ENCODE assay signal across 18 cellular contexts in genomic region chr15:56524915-56525314, GRCh38. TPM values are rescaled to one million over a fixed set of nuclear protein-coding genes. Genes with fewer than 3 reads are reported as not detected.
A peak's percentile ranks its signal among the peaks of the same experiment; 100 is the strongest.
DNase-seq lines count a peak whose midpoint lies in the region; ATAC-seq, FAIRE-seq and TF ChIP-seq lines count a peak whose summit lies in the region.
"Had no signal": no experiment of that assay in that cellular context is flagged by ENCODE, and none has a peak within 500 bp of the region (broad histone marks: within the 10 kb centered on the region; RNA-seq: fewer than 3 reads in every experiment).

No MANE protein-coding gene starts in this region.

- H3K4me3 ChIP-seq in A673 (ENCODE audit: low read depth, low read length, poor library complexity, severe bottlenecking) (no peak overlapping the region), fibroblast of mammary gland (ENCODE audit: control insufficient read depth, low read depth, low read length) (no peak overlapping the region), kidney (ENCODE audit: low read length in 2 of 2) (no peak overlapping the region), ovary (no peak overlapping the region)
- H3K4me3 ChIP-seq: A549, smooth muscle cell had no signal

- TF ChIP-seq EP300 in ovary (IDR thresholded peaks at IDR 0.05) = no peak

- no peak for ATAC-seq in Right ventricle myocardium superior (ENCODE audit: poor library complexity)
- ATAC-seq: A549 had no signal

- DNase-seq in A673 (ENCODE audit: low spot score) = peak; percentile 11
- peak; percentile 72 for DNase-seq in H4 (ENCODE audit: low spot score)
- DNase-seq in NCI-H524 (lab: John Stamatoyannopoulos, UW) = peak; percentile 84 to 95
- DNase-seq in fibroblast of mammary gland (ENCODE audit: low read depth) = peak; percentile 62
- no peak for DNase-seq in immature natural killer cell
- DNase-seq in Right ventricle myocardium superior = no peak
- no peak for DNase-seq in kidney
- no peak for DNase-seq in ovary
- DNase-seq: activated T-cell treated with anti-CD3 and anti-CD28 coated beads, Interleukin-2, amount 50 U/mL, for 48 hours; cortex of kidney; Karpas-422; NCI-H1930; stimulated activated naive CD4-positive, alpha-beta T cell treated with Interleukin-2 at 50 U/mL for 16 hours had no signal

- no peak overlapping the region for H3K4me3 Mint-ChIP-seq in immature natural killer cell

- POLR2A ChIA-PET in A673 (lab: Charles Lee; ENCODE audit: low non-redundant PET) = no interaction called here

- no peak for TF ChIP-seq POLR2A in ovary (IDR thresholded peaks at IDR 0.05)

- no peak overlapping the region for H3K27ac ChIP-seq in A673 (ENCODE audit: low read depth, low read length, poor library complexity, severe bottlenecking)
- no peak overlapping the region for H3K27ac ChIP-seq in kidney (ENCODE audit: low read depth in 2 of 2, low read length in 2 of 2)
- no peak overlapping the region for H3K27ac ChIP-seq in ovary
- H3K27ac ChIP-seq: A549 had no signal

- no peak for TF ChIP-seq CTCF in A673 (conservative IDR thresholded peaks at IDR 0.05; ENCODE audit: low read depth, low read length)
- no peak for TF ChIP-seq CTCF in fibroblast of mammary gland (conservative IDR thresholded peaks at IDR 0.05; ENCODE audit: control insufficient read depth, insufficient read depth, low read depth, low read length)
- TF ChIP-seq CTCF in kidney (IDR thresholded peaks at IDR 0.05; ENCODE audit: borderline replicate concordance, extremely low read depth, insufficient read depth) = no peak
- TF ChIP-seq CTCF in ovary (IDR thresholded peaks at IDR 0.05) = no peak

- FAIRE-seq in kidney (lab: Jason Lieb, UNC) = no peak
- FAIRE-seq: A549, D721Med, H1, urothelium cell line had no signal

- H3K27ac Mint-ChIP-seq in immature natural killer cell = no peak overlapping the region

- H3K36me3 Mint-ChIP-seq in immature natural killer cell = no peaks in the 10 kb centered on the region

- CTCF ChIA-PET in A673 (lab: Charles Lee) = no interaction called here

- no peaks in the 10 kb centered on the region for H3K4me1 Mint-ChIP-seq in immature natural killer cell

- peaks cover 0 to 5% (median 0%) of the 10 kb centered on the region in 6 donors for H3K9me3 Mint-ChIP-seq in immature natural killer cell

- H3K27me3 ChIP-seq in A673 (replicated peaks; ENCODE audit: insufficient read depth, low read depth, low read length, poor library complexity) = no peaks in the 10 kb centered on the region
- no peaks in the 10 kb centered on the region for H3K27me3 ChIP-seq in ovary

- peaks cover 6 to 10% (median 6%) of the 10 kb centered on the region in 3 donors for H3K27me3 Mint-ChIP-seq in immature natural killer cell (ENCODE audit: low read depth in 3 of 3)

- H3K36me3 ChIP-seq in A673 (ENCODE audit: insufficient read depth, low read length, poor library complexity, severe bottlenecking) = no peaks in the 10 kb centered on the region
- H3K36me3 ChIP-seq in kidney (ENCODE audit: control insufficient read depth in 1 of 2, insufficient read depth in 2 of 2, low read length in 2 of 2) = no peaks in the 10 kb centered on the region
- no peaks in the 10 kb centered on the region for H3K36me3 ChIP-seq in ovary

- BruUV-seq in A673 (replicated peaks; lab: Mats Ljungman, UMichigan) = no TSS peak

- H3K4me1 ChIP-seq in A673 (ENCODE audit: insufficient read depth, low read length, poor library complexity, severe bottlenecking) (no peaks in the 10 kb centered on the region), kidney (ENCODE audit: control insufficient read depth in 1 of 2, insufficient read depth in 1 of 2, low read depth in 1 of 2, low read length in 2 of 2) (no peaks in the 10 kb centered on the region), ovary (ENCODE audit: insufficient read depth) (peaks cover 5% of the 10 kb centered on the region)
- H3K4me1 ChIP-seq: A549 had no signal

- intact Hi-C loops in A673 (cut with micrococcal nuclease; ENCODE audit: unreplicated experiment) = no loop called here
- intact Hi-C loops in Right ventricle myocardium superior (cut with DNase I) = no loop called here
- intact Hi-C loops in kidney (cut with DNase I) = no loop called here
- intact Hi-C loops in ovary (cut with DNase I) = no loop called here

- no peak overlapping the region for H3K9ac ChIP-seq in kidney (ENCODE audit: low read length in 2 of 2)

- H3K9me3 ChIP-seq in A673 (ENCODE audit: low read depth, low read length, poor library complexity, severe bottlenecking) (peaks cover 5% of the 10 kb centered on the region), kidney (ENCODE audit: control insufficient read depth in 1 of 2, low read length in 2 of 2) (peaks cover 0 to 2% of the 10 kb centered on the region in 2 donors), ovary (no peaks in the 10 kb centered on the region)

RNA-seq across cellular contexts. Expression of gene MNS1, which starts 60.0 kb away (rescaled TPM):
- total RNA-seq in A673 (2021) (28.7 and 29.9 TPM in 2 replicates), Right ventricle myocardium superior (0.94 TPM), kidney (5.6 TPM), ovary (10 to 100 TPM in 1 of 7 donors, 1 to 10 TPM in 6; 1.8 to 11.0 (median 3.0) TPM)
- total RNA-seq in H4 (2014; rRNA removed; shearing (Covaris generic)) = 0.62 and 0.66 TPM in 2 replicates
- polyA plus RNA-seq in immature natural killer cell (under 1 TPM in 1 of 3 donors, not detected in 2; 0.09 TPM), kidney (ENCODE audit: insufficient read depth, low read depth, low replicate concordance) (6.9 TPM), ovary (1 to 10 TPM; 3.4 to 4.9 TPM)
- total RNA-seq: H1 had no signal

Comparison
In these comparisons a context has a peak if more than half of its experiments do, and no peak if none do; other contexts are left out.
1. DNase-seq: peak in A673 (single experiment), H4 (single experiment), NCI-H524 (2 of 2) and fibroblast of mammary gland (single experiment); none in immature natural killer cell (0 of 3), Right ventricle myocardium superior (single experiment), kidney (single experiment) and ovary (0 of 5).